36 cellular contexts compared by ENCODE assay signal in the genomic region with DNA sequence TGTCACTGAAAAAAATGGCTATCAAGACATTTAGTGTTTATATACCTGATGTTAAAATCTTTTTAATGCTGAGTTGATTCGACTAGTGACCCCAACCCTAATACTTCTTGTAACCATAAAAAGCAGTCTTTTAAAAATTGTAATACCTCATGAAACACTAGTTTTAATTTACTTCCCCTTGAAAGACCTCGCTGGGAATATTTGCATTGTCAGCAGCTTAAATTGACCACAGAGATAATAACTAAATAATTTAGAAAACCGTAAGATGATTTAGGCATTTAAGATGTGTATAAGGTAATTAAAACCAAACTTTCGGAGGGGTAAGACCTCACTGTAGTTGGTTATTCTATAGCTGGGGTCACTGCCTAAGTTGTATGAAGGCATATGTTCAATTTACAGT.
"Had no signal": no experiment of that assay in that cellular context is flagged by ENCODE, and none has a peak within 500 bp of the region (broad histone marks: within the 10 kb centered on the region; RNA-seq: fewer than 3 reads in every experiment).

No MANE protein-coding gene starts in this region.

- H3K36me3 ChIP-seq: MG63 had no signal

- H3K27me3 ChIP-seq: MG63 had no signal

- DNase-seq: Karpas-422, Kasumi-1, MG63, MM.1S, MV-4-11, NCI-H1048, NCI-H1092, NCI-H1092 treated with DMSO at 0.1 percent for 48 hours, NCI-H1105, NCI-H1105 treated with DMSO at 0.1 percent for 48 hours, NCI-H1417, NCI-H1417 treated with DMSO at 0.1 percent for 48 hours, NCI-H1436, NCI-H1436 treated with DMSO at 0.1 percent for 48 hours, NCI-H146, NCI-H1694, NCI-H1694 treated with DMSO at 0.1 percent for 48 hours, NCI-H187, NCI-H187 treated with DMSO at 0.1 percent for 48 hours, NCI-H1930, NCI-H2029, NCI-H2029 treated with DMSO at 0.1 percent for 48 hours, NCI-H2081, NCI-H2081 treated with DMSO at 0.1 percent for 48 hours, NCI-H2107, NCI-H2171, NCI-H2171 treated with DMSO at 0.1 percent for 48 hours, NCI-H2227 treated with DMSO at 0.1 percent for 48 hours, NCI-H226, NCI-H345, NCI-H446, NCI-H446 treated with DMSO at 0.1 percent for 48 hours, NCI-H510A, NCI-H510A treated with DMSO at 0.1 percent for 48 hours, NCI-H524, NCI-H524 treated with DMSO at 0.1 percent for 48 hours had no signal

- H3K4me3 ChIP-seq: MG63 had no signal

- H3K9me3 ChIP-seq: MG63 had no signal
